In genomic region chr1:246558041-246558440, GRCh38 we compare ENCODE assay signal across 25 cellular contexts. TPM values are rescaled to one million over a fixed set of nuclear protein-coding genes. Genes with fewer than 3 reads are reported as not detected.
DNase-seq lines count a peak whose midpoint lies in the region; ATAC-seq, FAIRE-seq and TF ChIP-seq lines count a peak whose summit lies in the region.
"Had no signal": no experiment of that assay in that cellular context is flagged by ENCODE, and none has a peak within 500 bp of the region (broad histone marks: within the 10 kb centered on the region; RNA-seq: fewer than 3 reads in every experiment).

No MANE protein-coding gene starts in this region.

- H3K36me3 ChIP-seq in HepG2 (replicated peaks in 1 of 2; ENCODE audit: control insufficient read depth in 1 of 2, insufficient read depth in 2 of 2, low read length in 2 of 2) (peaks cover 22 to 61% of the 10 kb centered on the region in 2 experiments; a peak in 4 of 5 replicates), left ventricle myocardium inferior (peaks cover 73% of the 10 kb centered on the region), endodermal cell (ENCODE audit: control insufficient read depth, insufficient read depth, low read length) (peaks cover 70% of the 10 kb centered on the region)

- TF ChIP-seq EP300 in HepG2 (IDR thresholded peaks at IDR 0.05; ENCODE audit: low read depth in 2 of 2, low read length in 2 of 2): no peak
- no peak for TF ChIP-seq EP300 in HepG2 (CRISPR knock-in tag; IDR thresholded peaks at IDR 0.05; ENCODE audit: borderline replicate concordance)

- WGBS in HepG2 (ENCODE audit: low lambda C conversion rate): 91% methylated on average over 2 of the region's 2 CpGs
- WGBS in endodermal cell (ENCODE audit: insufficient coverage in 1 of 2, insufficient read length in 1 of 2), 2 experiments: 94 to 100% methylated on average over 1 to 2 of the region's 2 CpGs

- no peaks in the 10 kb centered on the region for H3K27me3 Mint-ChIP-seq in activated CD4-positive, alpha-beta T cell treated with anti-CD3 and anti-CD28 coated beads for 36 hours
- no peaks in the 10 kb centered on the region for H3K27me3 Mint-ChIP-seq in CD4-positive, alpha-beta T cell
- H3K27me3 Mint-ChIP-seq in endodermal cell (ENCODE audit: insufficient read depth): no peaks in the 10 kb centered on the region
- H3K27me3 Mint-ChIP-seq: B cell; CD4-positive, CD25-positive, alpha-beta regulatory T cell had no signal

- peaks cover 39% of the 10 kb centered on the region for H3K36me3 Mint-ChIP-seq in activated CD4-positive, alpha-beta T cell treated with anti-CD3 and anti-CD28 coated beads for 36 hours (ENCODE audit: low read depth)
- peaks cover 74% of the 10 kb centered on the region for H3K36me3 Mint-ChIP-seq in CD4-positive, alpha-beta T cell (ENCODE audit: low read depth)
- peaks cover 92% of the 10 kb centered on the region for H3K36me3 Mint-ChIP-seq in stimulated activated effector memory CD8-positive, alpha-beta T cell treated with anti-CD3 and anti-CD28 coated beads, Interleukin-12 subunit alpha, Interleukin-12 subunit beta, amount 100 ng/mL, for 72 hours
- H3K36me3 Mint-ChIP-seq in endodermal cell (ENCODE audit: low read depth): peaks cover 64% of the 10 kb centered on the region

- no peak for TF ChIP-seq POLR2A in HepG2 (IDR thresholded peaks at IDR 0.05; ENCODE audit: insufficient read depth in 1 of 2, low read depth in 2 of 2, low read length in 2 of 2)

- ATAC-seq in activated CD4-positive, alpha-beta T cell treated with anti-CD3 and anti-CD28 coated beads for 36 hours: no peak
- no peak for ATAC-seq in CD4-positive, alpha-beta T cell (ENCODE audit: poor library complexity)
- ATAC-seq in HepG2 (0 out of 3 replicates have a peak, but pooled peaks have one; percentile 35), GM18907 (IDR thresholded peaks at IDR 0.05; ENCODE audit: unreplicated experiment) (no peak)
- no peak for ATAC-seq in stimulated activated effector memory CD8-positive, alpha-beta T cell treated with anti-CD3 and anti-CD28 coated beads, Interleukin-12 subunit alpha, Interleukin-12 subunit beta, amount 100 ng/mL, for 72 hours

- FAIRE-seq in HepG2 (lab: Jason Lieb, UNC): no peak
- FAIRE-seq: A204.1, G401.6, GM12892, GM19239, H1 had no signal

- TF ChIP-seq RAD21 in HepG2 (CRISPR knock-in tag; IDR thresholded peaks at IDR 0.05): no peak

- DNase-seq in activated CD4-positive, alpha-beta T cell treated with anti-CD3 and anti-CD28 coated beads for 36 hours: no peak
- no peak for DNase-seq in activated CD4-positive, alpha-beta T cell treated with anti-CD3 and anti-CD28 coated beads, Interleukin-2, amount 50 U/mL, for 4 hours
- DNase-seq in CD4-positive, alpha-beta T cell: no peak
- no peak for DNase-seq in HepG2 (ENCODE audit: low spot score)
- no peak for DNase-seq in stimulated activated effector memory CD8-positive, alpha-beta T cell treated with anti-CD3 and anti-CD28 coated beads, Interleukin-12 subunit alpha, Interleukin-12 subunit beta, amount 100 ng/mL, for 72 hours (ENCODE audit: low spot score in 2 of 2)
- no peak for DNase-seq in left ventricle myocardium inferior
- DNase-seq in endodermal cell: no peak
- DNase-seq: Calu3; CD4-positive, CD25-positive, alpha-beta regulatory T cell; COR-L47; DMS53; DND-41; GM23248; H7; HCEC 1CT had no signal

- peaks cover 23% of the 10 kb centered on the region for H3K79me2 ChIP-seq in HepG2 (ENCODE audit: insufficient read depth, low read length)

- no peaks in the 10 kb centered on the region for H3K9me3 ChIP-seq in CD4-positive, alpha-beta T cell (ENCODE audit: control insufficient read depth, low read length)
- no peaks in the 10 kb centered on the region for H3K9me3 ChIP-seq in HepG2 (ENCODE audit: low read length)
- H3K9me3 ChIP-seq in left ventricle myocardium inferior (replicated peaks): no peaks in the 10 kb centered on the region
- no peaks in the 10 kb centered on the region for H3K9me3 ChIP-seq in endodermal cell (ENCODE audit: control insufficient read depth, low read length)
- H3K9me3 ChIP-seq: BLaER1 had no signal

- H3K4me2 ChIP-seq in HepG2 (ENCODE audit: low read depth, low read length): no peak overlapping the region
- H3K4me2 ChIP-seq: BLaER1 had no signal

- H3K9ac ChIP-seq in HepG2 (ENCODE audit: insufficient read depth, low read depth, low read length): no peak overlapping the region
- H3K9ac ChIP-seq in endodermal cell (ENCODE audit: extremely low read depth, low read length, poor library complexity, severe bottlenecking): no peak overlapping the region
- H3K9ac ChIP-seq: BLaER1, GM23248 had no signal

- H3K27ac ChIP-seq in CD4-positive, alpha-beta T cell (ENCODE audit: low read depth, low read length): no peak overlapping the region
- H3K27ac ChIP-seq in HepG2 (ENCODE audit: extremely low read length, insufficient read depth, low read length) (no peak overlapping the region), left ventricle myocardium inferior (replicated peaks) (no peak overlapping the region), endodermal cell (ENCODE audit: low read depth, low read length) (no peak overlapping the region)
- H3K27ac ChIP-seq: 22Rv1, BLaER1, C4-2B, GM23248 had no signal

- H3K27ac Mint-ChIP-seq in activated CD4-positive, alpha-beta T cell treated with anti-CD3 and anti-CD28 coated beads for 36 hours: peak overlapping the region; percentile 51
- peak overlapping the region; percentile 10 for H3K27ac Mint-ChIP-seq in CD4-positive, alpha-beta T cell
- H3K27ac Mint-ChIP-seq in stimulated activated effector memory CD8-positive, alpha-beta T cell treated with anti-CD3 and anti-CD28 coated beads, Interleukin-12 subunit alpha, Interleukin-12 subunit beta, amount 100 ng/mL, for 72 hours: peak overlapping the region; percentile 61
- no peak overlapping the region for H3K27ac Mint-ChIP-seq in endodermal cell
- H3K27ac Mint-ChIP-seq: B cell; CD4-positive, CD25-positive, alpha-beta regulatory T cell had no signal

- H3K4me1 ChIP-seq in HepG2 (ENCODE audit: insufficient read depth, low read length) (peaks cover 24% of the 10 kb centered on the region), left ventricle myocardium inferior (no peaks in the 10 kb centered on the region), endodermal cell (ENCODE audit: control insufficient read depth, insufficient read depth, low read length) (no peaks in the 10 kb centered on the region)
- H3K4me1 ChIP-seq: BLaER1 had no signal

- peaks cover 4% of the 10 kb centered on the region for H4K20me1 ChIP-seq in HepG2 (ENCODE audit: insufficient read depth, low read length)

- H2AFZ ChIP-seq in HepG2 (ENCODE audit: low read length): no peak overlapping the region
- H2AFZ ChIP-seq: GM23248 had no signal

- H3K27me3 ChIP-seq in CD4-positive, alpha-beta T cell (ENCODE audit: control insufficient read depth, insufficient read depth, low read length): no peaks in the 10 kb centered on the region
- no peaks in the 10 kb centered on the region for H3K27me3 ChIP-seq in HepG2 (ENCODE audit: control insufficient read depth in 1 of 2, insufficient read depth in 2 of 2, low read length in 2 of 2)
- no peaks in the 10 kb centered on the region for H3K27me3 ChIP-seq in left ventricle myocardium inferior (ENCODE audit: low read depth)
- H3K27me3 ChIP-seq in endodermal cell (ENCODE audit: control insufficient read depth, insufficient read depth, low read length, poor library complexity, severe bottlenecking): no peaks in the 10 kb centered on the region
- H3K27me3 ChIP-seq: BLaER1 had no signal

- H3K4me3 ChIP-seq in HepG2 (replicated peaks in 1 of 3; ENCODE audit: insufficient read depth in 1 of 3, low read depth in 2 of 3, low read length in 3 of 3): no peak overlapping the region
- no peak overlapping the region for H3K4me3 ChIP-seq in left ventricle myocardium inferior
- H3K4me3 ChIP-seq in endodermal cell (ENCODE audit: low read length): no peak overlapping the region
- H3K4me3 ChIP-seq: BLaER1, GM23248 had no signal

- H3K4me1 Mint-ChIP-seq in activated CD4-positive, alpha-beta T cell treated with anti-CD3 and anti-CD28 coated beads for 36 hours: peaks cover 3% of the 10 kb centered on the region
- peaks cover 18% of the 10 kb centered on the region for H3K4me1 Mint-ChIP-seq in CD4-positive, alpha-beta T cell (ENCODE audit: low read depth)
- peaks cover 7% of the 10 kb centered on the region for H3K4me1 Mint-ChIP-seq in stimulated activated effector memory CD8-positive, alpha-beta T cell treated with anti-CD3 and anti-CD28 coated beads, Interleukin-12 subunit alpha, Interleukin-12 subunit beta, amount 100 ng/mL, for 72 hours
- H3K4me1 Mint-ChIP-seq in endodermal cell: no peaks in the 10 kb centered on the region

- in situ Hi-C loops in HepG2 (cut with HindIII; ENCODE audit: extremely low pct_ligation_motif_present, low pct_unique_long_range_greater_than_20kb): no loop called here

- intact Hi-C loops in activated CD4-positive, alpha-beta T cell treated with anti-CD3 and anti-CD28 coated beads for 36 hours (cut with DNase I, micrococcal nuclease): no loop called here
- intact Hi-C loops in CD4-positive, alpha-beta T cell (cut with DNase I, micrococcal nuclease): no loop called here
- intact Hi-C loops in HepG2 (cut with micrococcal nuclease; ENCODE audit: unreplicated experiment) (no loop called here), left ventricle myocardium inferior (cut with micrococcal nuclease) (no loop called here)

- no peaks in the 10 kb centered on the region for H3K9me3 Mint-ChIP-seq in activated CD4-positive, alpha-beta T cell treated with anti-CD3 and anti-CD28 coated beads for 36 hours (ENCODE audit: low read depth)
- no peaks in the 10 kb centered on the region for H3K9me3 Mint-ChIP-seq in CD4-positive, alpha-beta T cell
- no peaks in the 10 kb centered on the region for H3K9me3 Mint-ChIP-seq in stimulated activated effector memory CD8-positive, alpha-beta T cell treated with anti-CD3 and anti-CD28 coated beads, Interleukin-12 subunit alpha, Interleukin-12 subunit beta, amount 100 ng/mL, for 72 hours
- H3K9me3 Mint-ChIP-seq in endodermal cell: no peaks in the 10 kb centered on the region

- no peak for TF ChIP-seq CTCF in CD4-positive, alpha-beta T cell (IDR thresholded peaks at IDR 0.05)
- TF ChIP-seq CTCF in HepG2 (CRISPR knock-in tag; IDR thresholded peaks at IDR 0.05): no peak
- TF ChIP-seq CTCF in left ventricle myocardium inferior (IDR thresholded peaks at IDR 0.05; ENCODE audit: borderline replicate concordance): no peak
- TF ChIP-seq CTCF in endodermal cell (conservative IDR thresholded peaks at IDR 0.05): no peak

- POLR2A ChIA-PET in activated CD4-positive, alpha-beta T cell treated with anti-CD3 and anti-CD28 coated beads for 36 hours (lab: Charles Lee): no interaction called here
- POLR2A ChIA-PET in CD4-positive, alpha-beta T cell (lab: Charles Lee): no interaction called here
- POLR2A ChIA-PET in HepG2 (lab: Yijun Ruan, JAX): interaction anchor here (0.6 to 1.1 kb wide), 2 partner anchors 51 to 167 kb away, joined by 3 read pairs; no protein-coding TSS in a partner anchor

- no TSS peak for BruUV-seq in HepG2 (replicated peaks; lab: Mats Ljungman, UMichigan)

- CTCF ChIA-PET in activated CD4-positive, alpha-beta T cell treated with anti-CD3 and anti-CD28 coated beads for 36 hours (lab: Charles Lee): interaction anchor here (0.7 kb wide), 1 partner anchor 44 kb away, joined by 7 read pairs; no protein-coding TSS in a partner anchor
- CTCF ChIA-PET in CD4-positive, alpha-beta T cell (lab: Charles Lee): no interaction called here
- CTCF ChIA-PET in HepG2 (lab: Yijun Ruan, JAX; ENCODE audit: low intra/inter-chr PET ratio, low total read pairs): no interaction called here

- H3K4me3 Mint-ChIP-seq in activated CD4-positive, alpha-beta T cell treated with anti-CD3 and anti-CD28 coated beads for 36 hours: no peak overlapping the region
- H3K4me3 Mint-ChIP-seq in CD4-positive, alpha-beta T cell: no peak overlapping the region
- H3K4me3 Mint-ChIP-seq in stimulated activated effector memory CD8-positive, alpha-beta T cell treated with anti-CD3 and anti-CD28 coated beads, Interleukin-12 subunit alpha, Interleukin-12 subunit beta, amount 100 ng/mL, for 72 hours: no peak overlapping the region
- no peak overlapping the region for H3K4me3 Mint-ChIP-seq in endodermal cell
- H3K4me3 Mint-ChIP-seq: B cell; CD4-positive, CD25-positive, alpha-beta regulatory T cell had no signal

RNA-seq across cellular contexts. Expression of gene TFB2M, which starts 8.0 kb away (rescaled TPM):
- total RNA-seq in activated CD4-positive, alpha-beta T cell treated with anti-CD3 and anti-CD28 coated beads for 36 hours: 10 to 100 TPM; 14.1 to 17.3 TPM
- total RNA-seq in CD4-positive, alpha-beta T cell: 1 to 10 TPM; 8.0 to 9.0 TPM
- total RNA-seq in HepG2 (2016; rRNA removed; fragmentation: Illumina TruSeq; extraction: Trizol): 31.4 and 45.9 TPM in 2 replicates
- total RNA-seq in HepG2 (2016; cell fraction: cytosol; rRNA removed; fragmentation: Illumina TruSeq; extraction: Trizol; ENCODE audit: low read depth): 8.9 and 9.8 TPM in 2 replicates
- 32.2 and 43.1 TPM in 2 replicates for total RNA-seq in HepG2 (2016; cell fraction: insoluble cytoplasmic fraction; rRNA removed; fragmentation: Illumina TruSeq; extraction: Trizol)
- 9.8 and 12.0 TPM in 2 replicates for total RNA-seq in HepG2 (2016; cell fraction: membrane; rRNA removed; fragmentation: Illumina TruSeq; extraction: Trizol)
- total RNA-seq in HepG2 (2016; cell fraction: nucleus; rRNA removed; fragmentation: Illumina TruSeq; extraction: Trizol): 17.5 and 20.5 TPM in 2 replicates
- polyA plus RNA-seq in HepG2 (2011; rRNA removed): 12.0 and 15.7 TPM in 2 replicates
- polyA plus RNA-seq in HepG2 (2011; cell fraction: cytosol; rRNA removed): 7.1 and 10.0 TPM in 2 replicates
- polyA plus RNA-seq in HepG2 (2011; cell fraction: nucleus; rRNA removed): 5.1 and 5.6 TPM in 2 replicates
- polyA plus RNA-seq in HepG2 (2012): 15.8 and 18.7 TPM in 2 replicates
- 3.6 and 3.8 TPM in 2 replicates for polyA plus RNA-seq in HepG2 (2016; cell fraction: cytosol; fragmentation: Illumina TruSeq; extraction: Trizol; ENCODE audit: low read depth)
- polyA plus RNA-seq in HepG2 (2016; cell fraction: insoluble cytoplasmic fraction; fragmentation: Illumina TruSeq; extraction: Trizol; ENCODE audit: low read depth): 39.9 and 41.4 TPM in 2 replicates
- polyA plus RNA-seq in HepG2 (2016; cell fraction: membrane; fragmentation: Illumina TruSeq; extraction: Trizol; ENCODE audit: low read depth): 6.0 and 6.8 TPM in 2 replicates
- polyA plus RNA-seq in HepG2 (2016; cell fraction: nucleus; fragmentation: Illumina TruSeq; extraction: Trizol; ENCODE audit: insufficient read depth, low read depth): 21.1 and 23.0 TPM in 2 replicates
- 4.7 and 9.6 TPM in 2 replicates for polyA minus RNA-seq in HepG2 (2011; rRNA and poly(A)+ RNA removed; ENCODE audit: low replicate concordance)
- polyA minus RNA-seq in HepG2 (2011; cell fraction: cytosol; rRNA and poly(A)+ RNA removed): 5.7 and 6.9 TPM in 2 replicates
- 13.8 and 14.8 TPM in 2 replicates for polyA minus RNA-seq in HepG2 (2011; cell fraction: nucleus; rRNA and poly(A)+ RNA removed)
- 18.3 TPM for total RNA-seq in left ventricle myocardium inferior
- 10 to 100 TPM; 13.2 to 13.7 TPM for total RNA-seq in endodermal cell
- 14.2 TPM for polyA plus RNA-seq in endodermal cell (2013, experiment 1 of 2)
- polyA plus RNA-seq in endodermal cell (2013, experiment 2 of 2): 14.4 TPM

RNA-seq across cellular contexts. Expression of gene CNST, which starts 8.2 kb away (rescaled TPM):
- 10 to 100 TPM; 23.6 to 24.2 TPM for total RNA-seq in activated CD4-positive, alpha-beta T cell treated with anti-CD3 and anti-CD28 coated beads for 36 hours
- total RNA-seq in CD4-positive, alpha-beta T cell: 10 to 100 TPM; 71.9 to 72.6 TPM
- total RNA-seq in HepG2 (2016; rRNA removed; fragmentation: Illumina TruSeq; extraction: Trizol): 12.4 and 15.7 TPM in 2 replicates
- total RNA-seq in HepG2 (2016; cell fraction: cytosol; rRNA removed; fragmentation: Illumina TruSeq; extraction: Trizol; ENCODE audit: low read depth): 8.5 and 9.1 TPM in 2 replicates
- 12.0 and 15.5 TPM in 2 replicates for total RNA-seq in HepG2 (2016; cell fraction: insoluble cytoplasmic fraction; rRNA removed; fragmentation: Illumina TruSeq; extraction: Trizol)
- 7.1 and 7.9 TPM in 2 replicates for total RNA-seq in HepG2 (2016; cell fraction: membrane; rRNA removed; fragmentation: Illumina TruSeq; extraction: Trizol)
- total RNA-seq in HepG2 (2016; cell fraction: nucleus; rRNA removed; fragmentation: Illumina TruSeq; extraction: Trizol): 12.9 and 18.4 TPM in 2 replicates
- 6.3 and 6.4 TPM in 2 replicates for polyA plus RNA-seq in HepG2 (2011; rRNA removed)
- 3.1 and 5.0 TPM in 2 replicates for polyA plus RNA-seq in HepG2 (2011; cell fraction: cytosol; rRNA removed)
- 5.9 and 6.8 TPM in 2 replicates for polyA plus RNA-seq in HepG2 (2011; cell fraction: nucleus; rRNA removed)
- 7.3 and 9.2 TPM in 2 replicates for polyA plus RNA-seq in HepG2 (2012)
- 1.2 and 1.3 TPM in 2 replicates for polyA plus RNA-seq in HepG2 (2016; cell fraction: cytosol; fragmentation: Illumina TruSeq; extraction: Trizol; ENCODE audit: low read depth)
- 9.3 and 11.1 TPM in 2 replicates for polyA plus RNA-seq in HepG2 (2016; cell fraction: insoluble cytoplasmic fraction; fragmentation: Illumina TruSeq; extraction: Trizol; ENCODE audit: low read depth)
- 2.1 and 2.4 TPM in 2 replicates for polyA plus RNA-seq in HepG2 (2016; cell fraction: membrane; fragmentation: Illumina TruSeq; extraction: Trizol; ENCODE audit: low read depth)
- 14.1 and 14.2 TPM in 2 replicates for polyA plus RNA-seq in HepG2 (2016; cell fraction: nucleus; fragmentation: Illumina TruSeq; extraction: Trizol; ENCODE audit: insufficient read depth, low read depth)
- polyA minus RNA-seq in HepG2 (2011; rRNA and poly(A)+ RNA removed; ENCODE audit: low replicate concordance): 8.5 and 12.2 TPM in 2 replicates
- polyA minus RNA-seq in HepG2 (2011; cell fraction: cytosol; rRNA and poly(A)+ RNA removed): 6.3 and 8.2 TPM in 2 replicates
- 35.5 and 40.3 TPM in 2 replicates for polyA minus RNA-seq in HepG2 (2011; cell fraction: nucleus; rRNA and poly(A)+ RNA removed)
- total RNA-seq in left ventricle myocardium inferior: 18.9 TPM
- total RNA-seq in endodermal cell: 10 to 100 TPM; 14.7 to 20.3 TPM
- polyA plus RNA-seq in endodermal cell (2013, experiment 1 of 2): 11.6 TPM
- 12.0 TPM for polyA plus RNA-seq in endodermal cell (2013, experiment 2 of 2)

RNA-seq across cellular contexts. Expression of gene SMYD3, which starts 51.0 kb away (rescaled TPM):
- total RNA-seq in activated CD4-positive, alpha-beta T cell treated with anti-CD3 and anti-CD28 coated beads for 36 hours: 10 to 100 TPM; 17.2 to 18.4 TPM
- total RNA-seq in CD4-positive, alpha-beta T cell: 10 to 100 TPM; 18.8 to 19.6 TPM
- total RNA-seq in HepG2 (2016; rRNA removed; fragmentation: Illumina TruSeq; extraction: Trizol): 27.7 and 32.9 TPM in 2 replicates
- 54.0 and 56.1 TPM in 2 replicates for total RNA-seq in HepG2 (2016; cell fraction: cytosol; rRNA removed; fragmentation: Illumina TruSeq; extraction: Trizol; ENCODE audit: low read depth)
- 24.8 and 37.8 TPM in 2 replicates for total RNA-seq in HepG2 (2016; cell fraction: insoluble cytoplasmic fraction; rRNA removed; fragmentation: Illumina TruSeq; extraction: Trizol)
- total RNA-seq in HepG2 (2016; cell fraction: membrane; rRNA removed; fragmentation: Illumina TruSeq; extraction: Trizol): 35.4 and 37.3 TPM in 2 replicates
- total RNA-seq in HepG2 (2016; cell fraction: nucleus; rRNA removed; fragmentation: Illumina TruSeq; extraction: Trizol): 28.7 and 30.4 TPM in 2 replicates
- 29.2 and 35.8 TPM in 2 replicates for polyA plus RNA-seq in HepG2 (2011; rRNA removed)
- polyA plus RNA-seq in HepG2 (2011; cell fraction: cytosol; rRNA removed): 19.7 and 23.0 TPM in 2 replicates
- 10.9 and 13.1 TPM in 2 replicates for polyA plus RNA-seq in HepG2 (2011; cell fraction: nucleus; rRNA removed)
- polyA plus RNA-seq in HepG2 (2012): 44.3 and 60.7 TPM in 2 replicates
- 30.9 and 35.7 TPM in 2 replicates for polyA plus RNA-seq in HepG2 (2016; cell fraction: cytosol; fragmentation: Illumina TruSeq; extraction: Trizol; ENCODE audit: low read depth)
- polyA plus RNA-seq in HepG2 (2016; cell fraction: insoluble cytoplasmic fraction; fragmentation: Illumina TruSeq; extraction: Trizol; ENCODE audit: low read depth): 37.3 and 37.7 TPM in 2 replicates
- polyA plus RNA-seq in HepG2 (2016; cell fraction: membrane; fragmentation: Illumina TruSeq; extraction: Trizol; ENCODE audit: low read depth): 25.1 and 29.0 TPM in 2 replicates
- polyA plus RNA-seq in HepG2 (2016; cell fraction: nucleus; fragmentation: Illumina TruSeq; extraction: Trizol; ENCODE audit: insufficient read depth, low read depth): 17.8 and 20.2 TPM in 2 replicates
- polyA minus RNA-seq in HepG2 (2011; rRNA and poly(A)+ RNA removed; ENCODE audit: low replicate concordance): 37.6 and 43.7 TPM in 2 replicates
- 11.4 and 12.4 TPM in 2 replicates for polyA minus RNA-seq in HepG2 (2011; cell fraction: cytosol; rRNA and poly(A)+ RNA removed)
- 59.6 and 65.0 TPM in 2 replicates for polyA minus RNA-seq in HepG2 (2011; cell fraction: nucleus; rRNA and poly(A)+ RNA removed)
- 9.9 TPM for total RNA-seq in left ventricle myocardium inferior
- total RNA-seq in endodermal cell: 10 to 100 TPM; 32.3 to 45.8 TPM
- 54.2 TPM for polyA plus RNA-seq in endodermal cell (2013, experiment 1 of 2)
- polyA plus RNA-seq in endodermal cell (2013, experiment 2 of 2): 60.3 TPM
